Comparison of ENCODE assay signal across 8 cellular contexts in the genomic region with DNA sequence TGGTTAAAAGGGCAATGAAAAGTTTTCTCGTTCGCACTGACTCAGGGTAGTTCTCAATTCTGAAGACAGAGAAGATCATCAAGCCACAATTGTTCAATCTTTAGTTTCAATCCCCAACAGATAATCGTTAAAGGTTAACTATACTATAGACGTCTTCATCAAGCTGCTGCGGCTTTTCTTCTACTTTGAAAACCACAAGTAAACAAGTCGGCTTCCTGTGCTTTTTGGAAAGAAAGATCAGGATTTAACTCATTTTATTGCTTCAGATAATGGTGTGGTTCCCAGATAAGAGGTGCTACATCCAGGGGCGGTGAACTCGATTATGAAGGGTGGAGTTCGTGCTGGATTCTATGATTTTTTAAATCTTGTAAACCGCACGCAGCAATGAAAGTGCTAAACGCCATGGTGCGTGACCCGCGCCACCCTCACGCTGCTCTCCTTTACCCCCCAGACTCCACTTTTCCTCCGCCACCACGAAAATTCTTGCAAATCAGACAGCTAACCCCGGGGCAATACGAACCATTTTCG. TPM values are rescaled to one million over a fixed set of nuclear protein-coding genes. Genes with fewer than 3 reads are reported as not detected.
DNase-seq lines count a peak whose midpoint lies in the region; ATAC-seq and TF ChIP-seq lines count a peak whose summit lies in the region.

No MANE protein-coding gene starts in this region.

- H3K9me3 ChIP-seq in Panc1 (ENCODE audit: control insufficient read depth, insufficient read depth, low read depth, low read length): no peaks in the 10 kb centered on the region

- in situ Hi-C loops in Panc1 (cut with HindIII; ENCODE audit: low pct_unique_long_range_greater_than_20kb, low sequenced_read_pairs): no loop called here

- no peak for DNase-seq in BJ (ENCODE audit: low read depth)
- DNase-seq in Panc1 (ENCODE audit: low read depth, low spot score): no peak
- no peak for DNase-seq in epithelial cell of esophagus (ENCODE audit: low read depth)
- no peak for DNase-seq in osteocyte (ENCODE audit: extremely low spot score, unreplicated experiment)
- no peak for DNase-seq in substantia nigra (lab: John Stamatoyannopoulos, UW)
- DNase-seq in activated effector memory CD4-positive, alpha-beta T cell treated with Interleukin-2 at 50 U/mL for 16 hours: no peak

- H3K27ac Mint-ChIP-seq in osteocyte (ENCODE audit: unreplicated experiment): peak overlapping the region; percentile 87

- H3K4me3 Mint-ChIP-seq in osteocyte (ENCODE audit: unreplicated experiment): peak overlapping the region; percentile 86

- POLR2A ChIA-PET in BJ (lab: Charles Lee) (no interaction called here), Panc1 (lab: Charles Lee) (no interaction called here)

- H3K36me3 ChIP-seq in BJ (ENCODE audit: control insufficient read depth, insufficient read depth, low read length) (no peaks in the 10 kb centered on the region), Panc1 (ENCODE audit: control insufficient read depth, insufficient read depth, low read length) (peaks cover 8% of the 10 kb centered on the region; the same call in 1 of the 2 replicates)

- H3K4me1 Mint-ChIP-seq in osteocyte (ENCODE audit: unreplicated experiment): peaks cover 14% of the 10 kb centered on the region

- H3K27ac ChIP-seq in Panc1 (ENCODE audit: low read length): peak overlapping the region; percentile 98
- no peak overlapping the region for H3K27ac ChIP-seq in substantia nigra (ENCODE audit: low read depth, low read length, poor library complexity, severe bottlenecking)

- peaks cover 5% of the 10 kb centered on the region for H3K27me3 ChIP-seq in BJ (ENCODE audit: control insufficient read depth, insufficient read depth, low read length)
- H3K27me3 ChIP-seq in Panc1 (ENCODE audit: control insufficient read depth, insufficient read depth, low read length): no peaks in the 10 kb centered on the region

- BruUV-seq in Panc1 (replicated peaks; lab: Mats Ljungman, UMichigan): TSS peak; percentile 86

- H3K27me3 Mint-ChIP-seq in osteocyte (ENCODE audit: unreplicated experiment): peaks cover 7% of the 10 kb centered on the region

- peak overlapping the region; percentile 79 for H3K4me3 ChIP-seq in BJ (ENCODE audit: low read depth, low read length)
- H3K4me3 ChIP-seq in Panc1 (ENCODE audit: low read depth in 2 of 2, low read length in 2 of 2): peak overlapping the region; percentile 77 to 87
- peak overlapping the region; percentile 75 for H3K4me3 ChIP-seq in epithelial cell of esophagus (ENCODE audit: low read length)

- H3K36me3 Mint-ChIP-seq in osteocyte (ENCODE audit: unreplicated experiment): no peaks in the 10 kb centered on the region

- CTCF ChIA-PET in BJ (lab: Yijun Ruan, JAX) (no interaction called here), Panc1 (lab: Charles Lee) (no interaction called here)

- intact Hi-C loops in Panc1 (cut with micrococcal nuclease; ENCODE audit: unreplicated experiment): no loop called here

- TF ChIP-seq CTCF in BJ (IDR thresholded peaks at IDR 0.05; ENCODE audit: insufficient read depth, low read depth, low read length) (no peak), Panc1 (IDR thresholded peaks at IDR 0.05) (no peak), epithelial cell of esophagus (IDR thresholded peaks at IDR 0.05; ENCODE audit: insufficient read depth, low read depth, low read length, missing control alignments) (no peak), osteocyte (IDR thresholded peaks at IDR 0.05) (no peak)

- no peaks in the 10 kb centered on the region for H3K9me3 Mint-ChIP-seq in osteocyte (ENCODE audit: unreplicated experiment)

- ATAC-seq in GM18861 (IDR thresholded peaks at IDR 0.05; ENCODE audit: unreplicated experiment): peak; percentile 61
- peak; percentile 52 for ATAC-seq in HG03064 (IDR thresholded peaks at IDR 0.05; ENCODE audit: low read depth, unreplicated experiment)
- ATAC-seq in Panc1: peak; percentile 74

- peaks cover 32% of the 10 kb centered on the region for H3K4me1 ChIP-seq in Panc1 (ENCODE audit: control insufficient read depth, insufficient read depth, low read length)

RNA-seq across cellular contexts. Expression of a gene that starts 0.5 kb away (rescaled TPM):
- 8.3 and 8.7 TPM in 2 replicates for polyA plus RNA-seq in BJ (2011; rRNA removed)
- 5.8 and 6.7 TPM in 2 replicates for polyA minus RNA-seq in BJ (2011; rRNA and poly(A)+ RNA removed)
- 60.5 TPM for total RNA-seq in Panc1 (2021; ENCODE audit: unreplicated experiment)
- 38.8 TPM for polyA plus RNA-seq in Panc1 (2012; ENCODE audit: insufficient read length)
- 5.1 and 7.1 TPM in 2 replicates for total RNA-seq in osteocyte
